13 cellular contexts compared by ENCODE assay signal in the genomic region with DNA sequence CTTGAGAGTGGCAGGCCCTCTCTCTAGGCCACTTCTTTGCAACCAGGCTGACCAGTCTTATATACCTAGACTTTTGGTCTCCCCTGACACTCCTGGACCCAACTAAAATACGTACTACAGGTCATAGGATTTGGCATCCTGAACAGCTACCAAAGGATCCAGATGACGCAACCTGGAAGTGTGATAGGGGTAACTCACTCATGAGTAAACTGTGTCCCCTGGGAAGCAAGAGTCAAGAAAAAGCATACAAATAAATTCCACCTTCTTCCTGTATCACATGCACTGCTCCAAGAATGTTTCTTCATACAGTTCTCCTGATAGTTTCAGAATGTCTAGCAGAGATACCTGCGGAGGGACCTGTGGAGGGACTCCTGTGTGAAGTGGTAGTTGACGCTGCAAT.
"Had no signal": no experiment of that assay in that cellular context is flagged by ENCODE, and none has a peak within 500 bp of the region (broad histone marks: within the 10 kb centered on the region; RNA-seq: fewer than 3 reads in every experiment).

No MANE protein-coding gene starts in this region.

- H3K4me1 ChIP-seq: esophagus squamous epithelium, parathyroid adenoma had no signal

- DNase-seq: activated CD4-positive, alpha-beta T cell treated with anti-CD3 and anti-CD28 coated beads, Interleukin-2, amount 50 U/mL, for 4 hours; activated CD4-positive, CD25-positive, alpha-beta regulatory T cell treated with anti-CD3 and anti-CD28 coated beads, Interleukin-2, amount 50 U/mL, for 72 hours; activated effector memory CD4-positive, alpha-beta T cell treated with Interleukin-2 at 50 U/mL for 16 hours; activated T-cell treated with anti-CD3 and anti-CD28 coated beads, Interleukin-2, amount 50 U/mL, for 24 hours; amygdala; esophagus squamous epithelium; naive B cell; retina; stimulated activated CD4-positive, alpha-beta T cell treated with anti-CD3 and anti-CD28 coated beads, Interleukin-4, amount 100 ng/mL, for 4 hours; stomach had no signal

- H3K27ac ChIP-seq: esophagus squamous epithelium, parathyroid adenoma, skin epidermis, stomach, thyroid gland had no signal

- H3K9ac ChIP-seq: parathyroid adenoma had no signal

- H3K4me3 ChIP-seq: esophagus squamous epithelium, skin epidermis, stomach, thyroid gland had no signal

- H3K36me3 ChIP-seq: esophagus squamous epithelium, stomach, thyroid gland had no signal

- H3K27me3 ChIP-seq: esophagus squamous epithelium, stomach, thyroid gland had no signal

- H3K9me3 ChIP-seq: esophagus squamous epithelium, stomach, thyroid gland had no signal
